8 cellular contexts compared by ENCODE assay signal in genomic region chr3:136750209-136750921, GRCh38. TPM values are rescaled to one million over a fixed set of nuclear protein-coding genes. Genes with fewer than 3 reads are reported as not detected.
DNase-seq lines count a peak whose midpoint lies in the region; ATAC-seq and TF ChIP-seq lines count a peak whose summit lies in the region.

No MANE protein-coding gene starts in this region.

- H3K27ac ChIP-seq in mucosa of rectum (ENCODE audit: low read depth in 2 of 2, low read length in 2 of 2): peak overlapping the region; percentile 93 to 94

- no peaks in the 10 kb centered on the region for H3K9me3 Mint-ChIP-seq in central memory CD8-positive, alpha-beta T cell

- peak overlapping the region; percentile 82 to 87 for H3K4me3 ChIP-seq in mucosa of rectum (ENCODE audit: low read length in 2 of 2)

- H3K36me3 Mint-ChIP-seq in central memory CD8-positive, alpha-beta T cell (ENCODE audit: insufficient read depth): peaks cover 25% of the 10 kb centered on the region

- H3K4me1 ChIP-seq in mucosa of rectum (ENCODE audit: control insufficient read depth in 2 of 2, insufficient read depth in 2 of 2, low read length in 2 of 2): peaks cover 17 to 19% of the 10 kb centered on the region in 2 donors

- no peak for TF ChIP-seq CTCF in omental fat pad (IDR thresholded peaks at IDR 0.05)

- peak overlapping the region; percentile 94 for H3K4me3 Mint-ChIP-seq in central memory CD8-positive, alpha-beta T cell

- H3K9ac ChIP-seq in mucosa of rectum (ENCODE audit: low read depth in 1 of 2, low read length in 2 of 2): peak overlapping the region; percentile 68 to 85

- no peaks in the 10 kb centered on the region for H3K27me3 Mint-ChIP-seq in central memory CD8-positive, alpha-beta T cell

- H3K27ac Mint-ChIP-seq in central memory CD8-positive, alpha-beta T cell (ENCODE audit: low read depth): peak overlapping the region; percentile 88

- H3K36me3 ChIP-seq in mucosa of rectum (ENCODE audit: control insufficient read depth in 2 of 2, insufficient read depth in 2 of 2, low read length in 2 of 2): no peaks in the 10 kb centered on the region

- ATAC-seq in central memory CD8-positive, alpha-beta T cell (replicated peaks; ENCODE audit: extremely low read depth, poor library complexity, severe bottlenecking): no peak
- no peak for ATAC-seq in GM18502 (IDR thresholded peaks at IDR 0.05; ENCODE audit: poor library complexity, unreplicated experiment)
- no peak for ATAC-seq in GM18498 (IDR thresholded peaks at IDR 0.05; ENCODE audit: unreplicated experiment)
- ATAC-seq in omental fat pad (ENCODE audit: low FRiP score): no peak

- DNase-seq in ELR (ENCODE audit: low read depth): peak; percentile 33
- peak; percentile 51 for DNase-seq in NCI-H82 (lab: John Stamatoyannopoulos, UW)
- no peak for DNase-seq in central memory CD8-positive, alpha-beta T cell (ENCODE audit: low spot score in 2 of 2)
- DNase-seq in occipital lobe (lab: John Stamatoyannopoulos, UW): no peak
- no peak for DNase-seq in omental fat pad (ENCODE audit: low spot score)

- no peaks in the 10 kb centered on the region for H3K9me3 ChIP-seq in mucosa of rectum (ENCODE audit: control insufficient read depth in 2 of 2, low read length in 2 of 2)

- no peaks in the 10 kb centered on the region for H3K27me3 ChIP-seq in mucosa of rectum (ENCODE audit: control insufficient read depth in 2 of 2, insufficient read depth in 2 of 2, low read length in 2 of 2)

- peaks cover 62% of the 10 kb centered on the region for H3K4me1 Mint-ChIP-seq in central memory CD8-positive, alpha-beta T cell

RNA-seq across cellular contexts. Expression of gene STAG1, which starts 1.8 kb away (rescaled TPM):
- total RNA-seq in occipital lobe (80.8 TPM), omental fat pad (10 to 100 TPM; 37.6 to 57.5 (median 41.6) TPM)

Comparison
In these comparisons a context has a peak if more than half of its experiments do, and no peak if none do; other contexts are left out.
1. DNase-seq: peak in ELR (single experiment) and NCI-H82 (single experiment); none in central memory CD8-positive, alpha-beta T cell (0 of 2), occipital lobe (single experiment) and omental fat pad (single experiment).